8 cellular contexts compared by ENCODE assay signal in the genomic region with DNA sequence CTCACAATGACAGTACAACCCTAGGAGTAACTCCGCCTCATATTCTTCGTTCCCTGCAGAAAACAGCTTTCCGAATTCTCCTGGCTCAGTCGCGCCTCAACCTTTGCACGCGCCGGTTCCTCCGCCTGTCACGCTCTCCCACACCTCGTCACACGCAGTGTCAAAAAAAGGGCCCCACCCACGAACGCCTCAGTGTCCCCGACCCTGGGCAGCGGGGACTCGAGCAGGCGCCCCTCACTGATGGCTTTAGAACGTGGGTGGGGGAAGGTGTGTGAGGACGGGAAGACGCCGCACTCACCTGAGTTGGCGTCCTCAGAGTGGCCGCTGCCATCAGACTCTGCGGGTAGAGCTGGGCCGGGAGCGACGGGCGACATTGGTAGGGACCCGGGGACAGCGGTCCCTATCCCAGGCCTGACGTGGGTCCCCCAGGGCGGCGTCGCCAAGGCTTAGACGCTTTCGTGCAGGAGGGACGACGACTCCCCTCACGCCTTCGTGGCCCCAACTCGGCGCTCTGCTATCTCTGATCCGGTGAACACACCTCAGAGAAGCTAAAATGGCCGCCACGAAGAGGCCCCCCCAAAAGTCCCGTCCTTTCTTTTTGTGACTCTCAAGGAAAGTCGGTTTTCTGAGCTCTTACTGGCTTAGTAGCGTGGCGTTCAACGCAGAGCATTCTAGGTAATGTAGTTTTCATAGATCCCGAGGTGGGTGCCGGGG. TPM values are rescaled to one million over a fixed set of nuclear protein-coding genes. Genes with fewer than 3 reads are reported as not detected.
DNase-seq lines count a peak whose midpoint lies in the region; ATAC-seq and TF ChIP-seq lines count a peak whose summit lies in the region.

A gene (minus strand): TSS at position 564 of the 714 bp plus-strand sequence. CDS start 233 bp downstream, at position 331.

- no peaks in the 10 kb centered on the region for H3K9me2 ChIP-seq in GM23338 (ENCODE audit: insufficient read depth)

- H3K27ac ChIP-seq in GM23338 (ENCODE audit: low read depth): peak within 1 kb of the TSS; percentile 7; the same call in 1 of the 2 replicates
- peak within 1 kb of the TSS; percentile 68 for H3K27ac ChIP-seq in temporal lobe (ENCODE audit: low read depth, low read length)

- no peak for TF ChIP-seq CTCF in GM23338 (conservative IDR thresholded peaks at IDR 0.05; ENCODE audit: low read depth in 2 of 2)
- no peak for TF ChIP-seq CTCF in foreskin fibroblast (IDR thresholded peaks at IDR 0.05; ENCODE audit: low read depth, low read length)

- H3K27me3 Mint-ChIP-seq in GM23338 (ENCODE audit: insufficient read depth, low read depth, poor library complexity) (peaks cover 15% of the 10 kb centered on the region), naive B cell (no peaks in the 10 kb centered on the region)

- H3K4me1 Mint-ChIP-seq in GM23338: peaks cover 26% of the 10 kb centered on the region
- peaks cover 45 to 59% (median 48%) of the 10 kb centered on the region in 3 donors for H3K4me1 Mint-ChIP-seq in naive B cell

- no peaks in the 10 kb centered on the region for H3K36me3 ChIP-seq in GM23338 (ENCODE audit: insufficient read depth)

- no peaks in the 10 kb centered on the region for H3K27me3 ChIP-seq in GM23338 (ENCODE audit: insufficient read depth)

- H3K36me3 Mint-ChIP-seq in GM23338 (ENCODE audit: low read depth): peaks cover 39% of the 10 kb centered on the region
- H3K36me3 Mint-ChIP-seq in naive B cell: peaks cover 23 to 37% of the 10 kb centered on the region in 2 donors

- H3K4me3 ChIP-seq in GM23338: peak within 1 kb of the TSS; percentile 98
- peak within 1 kb of the TSS; percentile 70 to 79 for H3K4me3 ChIP-seq in foreskin fibroblast (ENCODE audit: low read depth in 1 of 2, low read length in 2 of 2)

- ATAC-seq in GM23338 (peak; percentile 96), naive B cell (ENCODE audit: low read depth in 2 of 2) (peak; percentile 89 to 92)

- H3K4me3 Mint-ChIP-seq in GM23338 (peak within 1 kb of the TSS; percentile 99), naive B cell (peak within 1 kb of the TSS; percentile 90 to 100 (median 98))

- H3K79me2 ChIP-seq in GM23338 (replicated peaks; ENCODE audit: insufficient read depth): peaks cover 47% of the 10 kb centered on the region

- H2AFZ ChIP-seq in GM23338: peak within 1 kb of the TSS; percentile 58

- H3K4me2 ChIP-seq in GM23338: peak within 1 kb of the TSS; percentile 97

- no peaks in the 10 kb centered on the region for H3F3A ChIP-seq in GM23338 (replicated peaks; ENCODE audit: low read depth)

- peaks cover 3% of the 10 kb centered on the region; the same call in 1 of the 3 replicates for H3K9me3 Mint-ChIP-seq in GM23338
- H3K9me3 Mint-ChIP-seq in naive B cell: peaks cover 0 to 11% (median 3%) of the 10 kb centered on the region in 7 donors

- no peaks in the 10 kb centered on the region for H4K20me1 ChIP-seq in GM23338 (replicated peaks; ENCODE audit: insufficient read depth)

- in situ Hi-C loops in KBM-7 (cut with MboI; ENCODE audit: low pct_unique_long_range_greater_than_20kb, low sequenced_read_pairs): no loop called here

- H3K27ac Mint-ChIP-seq in GM23338 (peak within 1 kb of the TSS; percentile 93), naive B cell (peak within 1 kb of the TSS; percentile 98 to 100 (median 99))

- H3K4me1 ChIP-seq in GM23338 (ENCODE audit: insufficient read depth): peaks cover 15% of the 10 kb centered on the region

- DNase-seq in GM23338 (ENCODE audit: low spot score) (peak; percentile 99), foreskin fibroblast (peak; percentile 50 to 84), naive B cell (peak; percentile 81), KBM-7 (no peak), NCI-H187 treated with DMSO at 0.1 percent for 48 hours (lab: John Stamatoyannopoulos, UW) (no peak), DMS 273 treated with DMSO at 0.1 percent for 48 hours (lab: John Stamatoyannopoulos, UW) (no peak)
- DNase-seq in activated effector memory CD4-positive, alpha-beta T cell treated with Interleukin-2 at 50 U/mL for 16 hours: peak; percentile 12

TF ChIP-seq in GM23338, 12 proteins besides CTCF, POLR2A, EP300 and RAD21 (continues in another document):
- no peak for TF ChIP-seq EZH2 (IDR thresholded peaks at IDR 0.05; ENCODE audit: low read depth, unreplicated experiment)
- no peak for TF ChIP-seq JUNB (IDR thresholded peaks at IDR 0.05; ENCODE audit: unreplicated experiment)
- no peak for TF ChIP-seq STAT1 (IDR thresholded peaks at IDR 0.05; ENCODE audit: unreplicated experiment)
- TF ChIP-seq CREB1 (CRISPR knock-in tag; IDR thresholded peaks at IDR 0.05; ENCODE audit: low read depth): peak; percentile 77
- TF ChIP-seq ZNF331 (CRISPR knock-in tag; IDR thresholded peaks at IDR 0.05; ENCODE audit: low read depth): no peak
- TF ChIP-seq, protein P1, sequence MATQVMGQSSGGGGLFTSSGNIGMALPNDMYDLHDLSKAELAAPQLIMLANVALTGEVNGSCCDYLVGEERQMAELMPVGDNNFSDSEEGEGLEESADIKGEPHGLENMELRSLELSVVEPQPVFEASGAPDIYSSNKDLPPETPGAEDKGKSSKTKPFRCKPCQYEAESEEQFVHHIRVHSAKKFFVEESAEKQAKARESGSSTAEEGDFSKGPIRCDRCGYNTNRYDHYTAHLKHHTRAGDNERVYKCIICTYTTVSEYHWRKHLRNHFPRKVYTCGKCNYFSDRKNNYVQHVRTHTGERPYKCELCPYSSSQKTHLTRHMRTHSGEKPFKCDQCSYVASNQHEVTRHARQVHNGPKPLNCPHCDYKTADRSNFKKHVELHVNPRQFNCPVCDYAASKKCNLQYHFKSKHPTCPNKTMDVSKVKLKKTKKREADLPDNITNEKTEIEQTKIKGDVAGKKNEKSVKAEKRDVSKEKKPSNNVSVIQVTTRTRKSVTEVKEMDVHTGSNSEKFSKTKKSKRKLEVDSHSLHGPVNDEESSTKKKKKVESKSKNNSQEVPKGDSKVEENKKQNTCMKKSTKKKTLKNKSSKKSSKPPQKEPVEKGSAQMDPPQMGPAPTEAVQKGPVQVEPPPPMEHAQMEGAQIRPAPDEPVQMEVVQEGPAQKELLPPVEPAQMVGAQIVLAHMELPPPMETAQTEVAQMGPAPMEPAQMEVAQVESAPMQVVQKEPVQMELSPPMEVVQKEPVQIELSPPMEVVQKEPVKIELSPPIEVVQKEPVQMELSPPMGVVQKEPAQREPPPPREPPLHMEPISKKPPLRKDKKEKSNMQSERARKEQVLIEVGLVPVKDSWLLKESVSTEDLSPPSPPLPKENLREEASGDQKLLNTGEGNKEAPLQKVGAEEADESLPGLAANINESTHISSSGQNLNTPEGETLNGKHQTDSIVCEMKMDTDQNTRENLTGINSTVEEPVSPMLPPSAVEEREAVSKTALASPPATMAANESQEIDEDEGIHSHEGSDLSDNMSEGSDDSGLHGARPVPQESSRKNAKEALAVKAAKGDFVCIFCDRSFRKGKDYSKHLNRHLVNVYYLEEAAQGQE (IDR thresholded peaks at IDR 0.05; ENCODE audit: unreplicated experiment): no peak

RNA-seq across cellular contexts. Expression of the gene that starts here (rescaled TPM):
- 7.3 and 10.1 TPM in 2 replicates for total RNA-seq in GM23338 (2014; rRNA removed; shearing (Covaris generic))
- polyA plus RNA-seq in GM23338 (2016; fragmentation: Nextera tagmentation; extraction: Ambion mirVana): 4.4 and 5.1 TPM in 2 replicates
- 10 to 100 TPM in 2 of 6 donors, 1 to 10 TPM in 4; 4.3 to 12.9 (median 6.0) TPM for polyA plus RNA-seq in naive B cell (ENCODE audit: low read depth in 6 of 6)
- total RNA-seq in temporal lobe: 29.0 TPM

Comparison
In these comparisons a context has a peak if more than half of its experiments do, and no peak if none do; other contexts are left out.
1. DNase-seq: peak in GM23338 (single experiment), activated effector memory CD4-positive, alpha-beta T cell treated with Interleukin-2 at 50 U/mL for 16 hours (single experiment), foreskin fibroblast (2 of 2) and naive B cell (single experiment); none in KBM-7 (single experiment), NCI-H187 treated with DMSO at 0.1 percent for 48 hours (single experiment) and DMS 273 treated with DMSO at 0.1 percent for 48 hours (single experiment).